Comparison of ENCODE assay signal across 12 cellular contexts in genomic region chr10:4677296-4678021, GRCh38.
A peak's percentile ranks its signal among the peaks of the same experiment; 100 is the strongest.
DNase-seq lines count a peak whose midpoint lies in the region; ATAC-seq and TF ChIP-seq lines count a peak whose summit lies in the region.
"Had no signal": no experiment of that assay in that cellular context is flagged by ENCODE, and none has a peak within 500 bp of the region (broad histone marks: within the 10 kb centered on the region; RNA-seq: fewer than 3 reads in every experiment).

No MANE protein-coding gene starts in this region.

- H3K27ac ChIP-seq in liver (ENCODE audit: low read depth in 1 of 2, low read length in 2 of 2) (no peak overlapping the region), suprapubic skin (peak overlapping the region; percentile 80)
- H3K27ac ChIP-seq: KMS-11 had no signal

- TF ChIP-seq POLR2A in suprapubic skin (IDR thresholded peaks at IDR 0.05) = no peak

- no peak for TF ChIP-seq EP300 in suprapubic skin (IDR thresholded peaks at IDR 0.05)

- H3K4me1 ChIP-seq in liver (ENCODE audit: control insufficient read depth in 4 of 4, insufficient read depth in 4 of 4, low read length in 3 of 4) (peaks cover 0 to 10% (median 2%) of the 10 kb centered on the region in 4 donors), suprapubic skin (peaks cover 26% of the 10 kb centered on the region)
- H3K4me1 ChIP-seq: spleen had no signal

- 54% methylated on average over 5 of the region's 5 CpGs for WGBS in liver
- 49% methylated on average over 5 of the region's 5 CpGs for WGBS in suprapubic skin

- no peak overlapping the region for H3K9ac ChIP-seq in liver (ENCODE audit: low read depth in 1 of 2, low read length in 2 of 2)
- H3K9ac ChIP-seq: KMS-11 had no signal

- no peak for TF ChIP-seq CTCF in epithelial cell of esophagus (IDR thresholded peaks at IDR 0.05; ENCODE audit: insufficient read depth, low read depth, low read length, missing control alignments)
- no peak for TF ChIP-seq CTCF in liver (IDR thresholded peaks at IDR 0.05; ENCODE audit: low read depth, low read length, missing input control)
- no peak for TF ChIP-seq CTCF in suprapubic skin (IDR thresholded peaks at IDR 0.05)

- no peak for ATAC-seq in HG03469 (IDR thresholded peaks at IDR 0.05; ENCODE audit: unreplicated experiment)
- ATAC-seq: activated CD8-positive, alpha-beta T cell treated with anti-CD3 and anti-CD28 coated beads, Interleukin-2, amount 10 ng/mL, durations not matched to agents 7 days and 5 days had no signal

- H3K9me3 ChIP-seq in liver (ENCODE audit: control insufficient read depth in 4 of 4, low read length in 3 of 4) (no peaks in the 10 kb centered on the region), suprapubic skin (no peaks in the 10 kb centered on the region)
- H3K9me3 ChIP-seq: spleen had no signal

- H3K4me3 ChIP-seq in epithelial cell of esophagus (ENCODE audit: low read length) (peak overlapping the region; percentile 2), liver (ENCODE audit: low read depth in 1 of 3, low read length in 3 of 3) (no peak overlapping the region), suprapubic skin (no peak overlapping the region)

- TF ChIP-seq RAD21 in liver (IDR thresholded peaks at IDR 0.05) = peak in 1 of 2 donors; percentile 1

- H3K27me3 ChIP-seq in liver (ENCODE audit: control insufficient read depth in 4 of 4, insufficient read depth in 4 of 4, low read length in 3 of 4) (no peaks in the 10 kb centered on the region), suprapubic skin (no peaks in the 10 kb centered on the region)
- H3K27me3 ChIP-seq: spleen had no signal

- DNase-seq in OCI-M1 (lab: John Stamatoyannopoulos, UW) = peak; percentile 37
- DNase-seq in epithelial cell of esophagus (ENCODE audit: low read depth) = peak; percentile 96
- no peak for DNase-seq in suprapubic skin (ENCODE audit: low spot score in 2 of 2)
- DNase-seq in NCI-H524 (lab: John Stamatoyannopoulos, UW) = no peak
- no peak for DNase-seq in activated naive CD4-positive, alpha-beta T cell (lab: John Stamatoyannopoulos, UW)
- no peak for DNase-seq in NCI-H1694 treated with DMSO at 0.1 percent for 48 hours (lab: John Stamatoyannopoulos, UW)
- DNase-seq: activated CD8-positive, alpha-beta T cell treated with anti-CD3 and anti-CD28 coated beads, Interleukin-2, amount 10 ng/mL, durations not matched to agents 7 days and 5 days; DMS153; spleen had no signal

- H3K36me3 ChIP-seq in liver (ENCODE audit: control insufficient read depth in 4 of 4, insufficient read depth in 3 of 4, low read depth in 1 of 4, low read length in 3 of 4) = no peaks in the 10 kb centered on the region
- no peaks in the 10 kb centered on the region for H3K36me3 ChIP-seq in suprapubic skin
- H3K36me3 ChIP-seq: spleen had no signal

TF ChIP-seq in liver, 16 proteins besides CTCF, POLR2A, EP300 and RAD21:
- TF ChIP-seq HNF4A (conservative IDR thresholded peaks at IDR 0.05) = peak; percentile 23 to 26
- TF ChIP-seq ZBTB33 (IDR thresholded peaks at IDR 0.05) = no peak
- no peak for TF ChIP-seq JUND (IDR thresholded peaks at IDR 0.05)
- no peak for TF ChIP-seq GABPA (IDR thresholded peaks at IDR 0.05 in 1 of 2, conservative IDR thresholded peaks at IDR 0.05 in 1 of 2)
- no peak for TF ChIP-seq NR2F2 (IDR thresholded peaks at IDR 0.05)
- no peak for TF ChIP-seq RXRA (IDR thresholded peaks at IDR 0.05)
- TF ChIP-seq YY1 (IDR thresholded peaks at IDR 0.05) = no peak
- TF ChIP-seq MAX (IDR thresholded peaks at IDR 0.05) = no peak
TF ChIP-seq in liver: peak in this region for 1.

Comparison
In these comparisons a context has a peak if more than half of its experiments do, and no peak if none do; other contexts are left out.
1. DNase-seq: peak in OCI-M1 (single experiment) and epithelial cell of esophagus (single experiment); none in suprapubic skin (0 of 2), NCI-H524 (0 of 2), activated naive CD4-positive, alpha-beta T cell (0 of 4) and NCI-H1694 treated with DMSO at 0.1 percent for 48 hours (single experiment).